ENCODE assay signal across 1 cellular context in the genomic region with DNA sequence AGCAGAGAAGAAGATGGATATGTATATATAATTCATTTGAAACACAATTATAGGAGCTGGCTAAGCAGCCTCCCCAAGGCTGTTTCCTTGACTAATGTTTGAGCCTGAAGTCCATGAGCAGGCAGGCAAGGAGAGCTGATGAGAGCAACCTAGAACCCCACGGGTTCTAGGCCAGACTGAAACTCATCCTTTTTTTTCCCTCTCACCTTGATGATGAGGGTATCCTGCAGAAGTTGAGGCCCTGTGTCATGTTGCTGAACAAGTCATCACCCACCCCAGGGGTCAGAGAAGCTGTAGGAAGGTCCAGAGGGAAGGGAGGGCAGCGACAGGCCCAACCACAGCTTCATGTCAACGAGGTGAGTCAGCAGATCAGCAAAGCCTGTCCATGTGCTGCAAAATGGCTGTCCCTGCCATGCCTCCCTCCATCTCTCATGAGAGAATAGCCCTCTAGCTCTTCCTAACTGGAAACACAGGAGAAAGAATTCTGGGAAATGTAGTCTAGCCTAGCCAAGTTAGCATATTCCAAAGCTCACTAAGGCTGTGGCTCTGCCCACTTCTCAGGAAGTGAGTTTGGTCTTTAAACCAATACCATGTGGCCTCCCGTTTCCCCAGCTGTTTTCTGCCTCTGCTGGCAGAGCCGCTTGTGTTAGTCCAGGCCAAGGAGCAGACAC.
TF ChIP-seq lines count a peak whose summit lies in the region.

No MANE protein-coding gene starts in this region.

TF ChIP-seq in SK-N-SH treated with all-trans-retinoic acid at 6 μM for 48 hours, 23 proteins besides CTCF, POLR2A, EP300 and RAD21 (continued from another document):
- TF ChIP-seq, protein P1, sequence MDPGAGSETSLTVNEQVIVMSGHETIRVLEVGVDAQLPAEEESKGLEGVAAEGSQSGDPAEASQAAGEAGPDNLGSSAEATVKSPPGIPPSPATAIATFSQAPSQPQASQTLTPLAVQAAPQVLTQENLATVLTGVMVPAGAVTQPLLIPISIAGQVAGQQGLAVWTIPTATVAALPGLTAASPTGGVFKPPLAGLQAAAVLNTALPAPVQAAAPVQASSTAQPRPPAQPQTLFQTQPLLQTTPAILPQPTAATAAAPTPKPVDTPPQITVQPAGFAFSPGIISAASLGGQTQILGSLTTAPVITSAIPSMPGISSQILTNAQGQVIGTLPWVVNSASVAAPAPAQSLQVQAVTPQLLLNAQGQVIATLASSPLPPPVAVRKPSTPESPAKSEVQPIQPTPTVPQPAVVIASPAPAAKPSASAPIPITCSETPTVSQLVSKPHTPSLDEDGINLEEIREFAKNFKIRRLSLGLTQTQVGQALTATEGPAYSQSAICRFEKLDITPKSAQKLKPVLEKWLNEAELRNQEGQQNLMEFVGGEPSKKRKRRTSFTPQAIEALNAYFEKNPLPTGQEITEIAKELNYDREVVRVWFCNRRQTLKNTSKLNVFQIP (CRISPR knock-in tag; IDR thresholded peaks at IDR 0.05; ENCODE audit: borderline replicate concordance, low read depth): no peak
- TF ChIP-seq SNAI2 (CRISPR knock-in tag; IDR thresholded peaks at IDR 0.05) (no peak), GLIS3 (CRISPR knock-in tag; IDR thresholded peaks at IDR 0.05) (no peak)
- TF ChIP-seq, protein P2, sequence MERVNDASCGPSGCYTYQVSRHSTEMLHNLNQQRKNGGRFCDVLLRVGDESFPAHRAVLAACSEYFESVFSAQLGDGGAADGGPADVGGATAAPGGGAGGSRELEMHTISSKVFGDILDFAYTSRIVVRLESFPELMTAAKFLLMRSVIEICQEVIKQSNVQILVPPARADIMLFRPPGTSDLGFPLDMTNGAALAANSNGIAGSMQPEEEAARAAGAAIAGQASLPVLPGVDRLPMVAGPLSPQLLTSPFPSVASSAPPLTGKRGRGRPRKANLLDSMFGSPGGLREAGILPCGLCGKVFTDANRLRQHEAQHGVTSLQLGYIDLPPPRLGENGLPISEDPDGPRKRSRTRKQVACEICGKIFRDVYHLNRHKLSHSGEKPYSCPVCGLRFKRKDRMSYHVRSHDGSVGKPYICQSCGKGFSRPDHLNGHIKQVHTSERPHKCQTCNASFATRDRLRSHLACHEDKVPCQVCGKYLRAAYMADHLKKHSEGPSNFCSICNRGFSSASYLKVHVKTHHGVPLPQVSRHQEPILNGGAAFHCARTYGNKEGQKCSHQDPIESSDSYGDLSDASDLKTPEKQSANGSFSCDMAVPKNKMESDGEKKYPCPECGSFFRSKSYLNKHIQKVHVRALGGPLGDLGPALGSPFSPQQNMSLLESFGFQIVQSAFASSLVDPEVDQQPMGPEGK (CRISPR knock-in tag; IDR thresholded peaks at IDR 0.05; ENCODE audit: borderline replicate concordance): no peak
